19 cellular contexts compared by ENCODE assay signal in genomic region chr7:101995121-101995520, GRCh38.
A peak's percentile ranks its signal among the peaks of the same experiment; 100 is the strongest.
DNase-seq lines count a peak whose midpoint lies in the region; ATAC-seq, FAIRE-seq and TF ChIP-seq lines count a peak whose summit lies in the region.
"Had no signal": no experiment of that assay in that cellular context is flagged by ENCODE, and none has a peak within 500 bp of the region (broad histone marks: within the 10 kb centered on the region; RNA-seq: fewer than 3 reads in every experiment).

No MANE protein-coding gene starts in this region.

- ATAC-seq in naive B cell (ENCODE audit: low read depth in 2 of 2): no peak
- ATAC-seq in GM21381 (IDR thresholded peaks at IDR 0.05; ENCODE audit: unreplicated experiment): no peak
- ATAC-seq: T-helper 17 cell had no signal

- no peak for FAIRE-seq in GM19239 (lab: Jason Lieb, UNC)
- FAIRE-seq: A204.1, H1 had no signal

- CTCF ChIA-PET in Caco-2 (lab: Charles Lee): no interaction called here

- peaks cover 15% of the 10 kb centered on the region for H3K4me1 ChIP-seq in Caco-2
- H3K4me1 ChIP-seq in colonic mucosa: no peaks in the 10 kb centered on the region

- no peak overlapping the region for H3K9ac ChIP-seq in colonic mucosa (ENCODE audit: low read depth in 2 of 2, low read length in 2 of 2)

- DNase-seq in Caco-2: no peak
- peak; percentile 83 for DNase-seq in RPMI8226
- no peak for DNase-seq in naive B cell
- DNase-seq in SIG-M5 (lab: John Stamatoyannopoulos, UW): no peak
- DNase-seq in GM19239 (ENCODE audit: insufficient read length, low spot score): no peak
- no peak for DNase-seq in colonic mucosa
- DNase-seq: DMS53, HFFc6, NCI-H1048, NCI-H1436 treated with DMSO at 0.1 percent for 48 hours, NCI-H2029 treated with DMSO at 0.1 percent for 48 hours, NCI-H510A, NCI-H774, SHP77 treated with DMSO at 0.1 percent for 48 hours, T-helper 17 cell had no signal

- H3K36me3 Mint-ChIP-seq in Caco-2 (ENCODE audit: insufficient read depth, unreplicated experiment) (peaks cover 59% of the 10 kb centered on the region), naive B cell (peaks cover 6% of the 10 kb centered on the region in 2 donors)

- H3K27ac Mint-ChIP-seq in Caco-2 (ENCODE audit: unreplicated experiment) (peak overlapping the region; percentile 52), naive B cell (peak overlapping the region in 4 of 6 donors; percentile 63 to 92 (median 74))
- H3K27ac Mint-ChIP-seq: HFFc6, T-helper 17 cell had no signal

- H3K9me3 ChIP-seq in Caco-2 (no peaks in the 10 kb centered on the region), KOPT-K1 (ENCODE audit: insufficient read depth, low read length, poor library complexity, severe bottlenecking) (no peaks in the 10 kb centered on the region), colonic mucosa (no peaks in the 10 kb centered on the region)

- BruUV-seq in Caco-2 (replicated peaks; lab: Mats Ljungman, UMichigan): no TSS peak

- TF ChIP-seq CTCF in Caco-2 (IDR thresholded peaks at IDR 0.05; ENCODE audit: insufficient read depth in 1 of 2, low read depth in 1 of 2, low read length in 1 of 2, severe bottlenecking in 1 of 2, unreplicated experiment in 1 of 2) (no peak), colonic mucosa (IDR thresholded peaks at IDR 0.05) (no peak)

- H3K27ac ChIP-seq in KOPT-K1 (ENCODE audit: low read depth, low read length, poor library complexity, severe bottlenecking) (peak overlapping the region; percentile 77), colonic mucosa (no peak overlapping the region)

- H3K36me3 ChIP-seq in Caco-2 (ENCODE audit: control insufficient read depth, insufficient read depth, low read length) (no peaks in the 10 kb centered on the region; the same call in 1 of the 2 replicates), KOPT-K1 (ENCODE audit: insufficient read depth, low read length) (no peaks in the 10 kb centered on the region), colonic mucosa (no peaks in the 10 kb centered on the region)

- no peaks in the 10 kb centered on the region for H3K27me3 Mint-ChIP-seq in Caco-2 (ENCODE audit: insufficient read depth, unreplicated experiment)
- H3K27me3 Mint-ChIP-seq in naive B cell: no peaks in the 10 kb centered on the region
- H3K27me3 Mint-ChIP-seq: T-helper 17 cell had no signal

- H3K4me3 ChIP-seq in Caco-2 (ENCODE audit: low read depth, low read length): no peak overlapping the region
- no peak overlapping the region for H3K4me3 ChIP-seq in colonic mucosa

- intact Hi-C loops in Caco-2 (cut with micrococcal nuclease; ENCODE audit: unreplicated experiment) (no loop called here), colonic mucosa (cut with DNase I) (no loop called here)

- POLR2A ChIA-PET in Caco-2 (lab: Charles Lee): no interaction called here

- peaks cover 15% of the 10 kb centered on the region for H3K4me1 Mint-ChIP-seq in Caco-2 (ENCODE audit: low read depth, unreplicated experiment)
- H3K4me1 Mint-ChIP-seq in naive B cell: peaks cover 51 to 74% (median 72%) of the 10 kb centered on the region in 3 donors

- H3K27me3 ChIP-seq in Caco-2 (replicated peaks; ENCODE audit: control insufficient read depth, insufficient read depth, low read length) (no peaks in the 10 kb centered on the region), colonic mucosa (no peaks in the 10 kb centered on the region)

- H3K9me3 Mint-ChIP-seq in Caco-2 (ENCODE audit: unreplicated experiment): no peaks in the 10 kb centered on the region
- no peaks in the 10 kb centered on the region for H3K9me3 Mint-ChIP-seq in naive B cell
- H3K9me3 Mint-ChIP-seq: HFFc6 had no signal

- no peak overlapping the region for H3K4me3 Mint-ChIP-seq in Caco-2 (ENCODE audit: unreplicated experiment)
- H3K4me3 Mint-ChIP-seq in naive B cell: peak overlapping the region in 5 of 8 donors; percentile 15 to 56 (median 19)
- H3K4me3 Mint-ChIP-seq: HFFc6, T-helper 17 cell had no signal
